Comparison of ENCODE assay signal across 10 cellular contexts in the genomic region with DNA sequence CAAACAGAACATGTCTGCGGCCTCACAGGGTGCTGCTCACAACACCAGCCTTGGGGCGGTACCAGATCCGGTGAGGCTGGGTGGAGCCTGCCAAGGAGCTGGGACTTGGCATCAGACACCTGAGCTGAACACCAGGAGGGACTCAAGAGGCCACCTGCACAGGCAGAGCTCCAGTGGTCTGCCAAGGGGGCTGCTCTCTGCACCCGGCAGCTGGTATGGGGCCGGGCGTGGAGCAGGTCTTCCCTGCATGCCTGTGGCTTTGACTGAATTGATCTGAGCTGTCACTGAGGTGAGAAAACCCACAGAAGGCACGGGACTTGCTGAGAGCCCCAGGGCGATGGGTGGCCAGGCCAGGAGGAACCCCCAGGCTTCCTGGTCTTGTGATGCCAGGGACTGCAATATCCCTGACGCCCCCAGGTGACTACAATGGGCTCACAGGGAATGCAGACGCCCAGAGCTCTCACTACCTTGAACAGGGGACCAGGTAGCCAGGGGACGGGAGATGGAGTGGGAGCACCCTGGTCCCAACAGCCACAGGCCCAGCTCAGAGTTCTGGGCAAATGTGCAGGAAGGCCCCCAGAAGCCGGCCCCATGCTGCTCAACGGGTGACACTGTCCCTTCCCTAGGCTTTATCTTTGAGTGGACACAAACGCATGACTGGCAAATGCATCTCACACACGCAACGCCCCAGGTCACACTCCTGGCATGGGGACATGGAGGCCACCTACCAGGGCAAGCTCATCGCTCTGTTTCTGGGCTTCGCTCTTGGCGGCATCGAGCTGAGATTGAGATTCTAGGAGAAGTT. TPM values are rescaled to one million over a fixed set of nuclear protein-coding genes. Genes with fewer than 3 reads are reported as not detected.
DNase-seq lines count a peak whose midpoint lies in the region; ATAC-seq and TF ChIP-seq lines count a peak whose summit lies in the region.
"Had no signal": no experiment of that assay in that cellular context is flagged by ENCODE, and none has a peak within 500 bp of the region (broad histone marks: within the 10 kb centered on the region; RNA-seq: fewer than 3 reads in every experiment).

No MANE protein-coding gene starts in this region.

- no peak for TF ChIP-seq CTCF in foreskin keratinocyte (conservative IDR thresholded peaks at IDR 0.05)
- peak in 2 of 11 experiments; percentile 16 to 17 for TF ChIP-seq CTCF in spleen (IDR thresholded peaks at IDR 0.05 in 8 of 11, conservative IDR thresholded peaks at IDR 0.05 in 3 of 11)

- 91 to 95% (median 92%) methylated on average over 12 to 20 of the region's 20 CpGs for WGBS in spleen, 5 donors

- intact Hi-C loops in spleen (cut with DNase I; ENCODE audit: low total_unique reads): loop anchor here (5.0 kb wide), 1 partner anchor 81 kb away; no protein-coding TSS in a partner anchor

- no peaks in the 10 kb centered on the region for H3K9me3 ChIP-seq in NT2/D1 (ENCODE audit: insufficient read depth, low read length)
- no peaks in the 10 kb centered on the region for H3K9me3 ChIP-seq in spleen
- H3K9me3 ChIP-seq: SJCRH30 had no signal

- peak overlapping the region; percentile 10 for H3K9ac ChIP-seq in NT2/D1 (ENCODE audit: insufficient read length, low read depth)

- TF ChIP-seq POLR2A in spleen (IDR thresholded peaks at IDR 0.05): no peak

- DNase-seq in NCI-H2107 treated with DMSO at 0.1 percent for 48 hours (lab: John Stamatoyannopoulos, UW; ENCODE audit: unreplicated experiment) (peak; percentile 47), NCI-H2107 (lab: John Stamatoyannopoulos, UW) (no peak), NT2/D1 (ENCODE audit: low read depth, low spot score) (no peak), foreskin keratinocyte (no peak), spleen (peak; percentile 73), NOMO-1 (lab: John Stamatoyannopoulos, UW; ENCODE audit: unreplicated experiment in 2 of 2) (no peak), NCI-H510A treated with DMSO at 0.1 percent for 48 hours (lab: John Stamatoyannopoulos, UW) (no peak)
- DNase-seq in activated CD4-positive, alpha-beta T cell treated with anti-CD3 and anti-CD28 coated beads for 4 hours: no peak

- H3K27ac ChIP-seq in foreskin keratinocyte (no peak overlapping the region), spleen (no peak overlapping the region)
- H3K27ac ChIP-seq: SJCRH30 had no signal

- H3K27me3 ChIP-seq in NT2/D1 (ENCODE audit: insufficient read depth, insufficient read length) (no peaks in the 10 kb centered on the region), foreskin keratinocyte (no peaks in the 10 kb centered on the region), spleen (replicated peaks in 1 of 7) (no peaks in the 10 kb centered on the region)
- H3K27me3 ChIP-seq: SJCRH30 had no signal

- H3K4me1 ChIP-seq in NT2/D1 (ENCODE audit: insufficient read depth, insufficient read length) (peaks cover 4% of the 10 kb centered on the region), foreskin keratinocyte (no peaks in the 10 kb centered on the region), spleen (peaks cover 0 to 38% (median 11%) of the 10 kb centered on the region in 6 donors)
- H3K4me1 ChIP-seq: SJCRH30 had no signal

- H3K4me3 ChIP-seq in NT2/D1 (ENCODE audit: insufficient read length, low read depth): no peak overlapping the region
- H3K4me3 ChIP-seq in spleen: no peak overlapping the region
- H3K4me3 ChIP-seq: K562, SJCRH30 had no signal

- peak; percentile 32 for ATAC-seq in foreskin keratinocyte

- peaks cover 96% of the 10 kb centered on the region for H3K36me3 ChIP-seq in NT2/D1 (ENCODE audit: insufficient read depth, insufficient read length, low read length)
- H3K36me3 ChIP-seq in spleen: peaks cover 0 to 100% (median 79%) of the 10 kb centered on the region in 6 donors

RNA-seq across cellular contexts. Expression of a gene that starts 48.2 kb away (rescaled TPM):
- total RNA-seq in foreskin keratinocyte (398 and 412 TPM in 2 replicates), spleen (100 to 1,000 TPM in 3 of 7 donors, 10 to 100 TPM in 4; 62.0 to 122 (median 93.6) TPM)
- polyA plus RNA-seq in foreskin keratinocyte (428 and 454 TPM in 2 replicates), spleen (100 to 1,000 TPM in 2 of 3 donors, 10 to 100 TPM in 1; 65.8 to 157 (median 107) TPM)

Comparison
In these comparisons a context has a peak if more than half of its experiments do, and no peak if none do; other contexts are left out.
1. DNase-seq: peak in NCI-H2107 treated with DMSO at 0.1 percent for 48 hours (single experiment) and spleen (single experiment); none in NCI-H2107 (single experiment), NT2/D1 (single experiment), foreskin keratinocyte (0 of 2), NOMO-1 (0 of 2), NCI-H510A treated with DMSO at 0.1 percent for 48 hours (single experiment) and activated CD4-positive, alpha-beta T cell treated with anti-CD3 and anti-CD28 coated beads for 4 hours (0 of 2).